In genomic region chr7:17234398-17235021, GRCh38 we compare ENCODE assay signal across 8 cellular contexts.
A peak's percentile ranks its signal among the peaks of the same experiment; 100 is the strongest.
DNase-seq lines count a peak whose midpoint lies in the region; ATAC-seq lines count a peak whose summit lies in the region.

No MANE protein-coding gene starts in this region.

- ATAC-seq in GM18508 (IDR thresholded peaks at IDR 0.05; ENCODE audit: insufficient read depth, unreplicated experiment) (peak; percentile 95), HG02852 (IDR thresholded peaks at IDR 0.05; ENCODE audit: unreplicated experiment) (peak; percentile 98)

- peak; percentile 87 for DNase-seq in OCI-M1 (lab: John Stamatoyannopoulos, UW)
- DNase-seq in activated T-helper 9 cell treated with anti-CD3 and anti-CD28 coated beads, Interleukin-2, amount 50 U/mL, for 16 hours (ENCODE audit: low read depth), result peak; percentile 39
- DNase-seq in globus pallidus (ENCODE audit: low spot score), result peak; percentile 20
- DNase-seq in stimulated activated CD4-positive, alpha-beta T cell treated with anti-CD3 and anti-CD28 coated beads, Interleukin-12 subunit alpha, Interleukin-12 subunit beta, amount 100 ng/mL, for 48 hours (ENCODE audit: low read depth in 2 of 3, low spot score in 1 of 3), result peak; percentile 20 to 55 (median 25)
- no peak for DNase-seq in SK-N-DZ (ENCODE audit: low spot score)
- no peak for DNase-seq in NCI-H2196 (lab: John Stamatoyannopoulos, UW; ENCODE audit: unreplicated experiment)

Comparison
In these comparisons a context has a peak if more than half of its experiments do, and no peak if none do; other contexts are left out.
1. DNase-seq: peak in OCI-M1 (single experiment), activated T-helper 9 cell treated with anti-CD3 and anti-CD28 coated beads, Interleukin-2, amount 50 U/mL, for 16 hours (single experiment), globus pallidus (single experiment) and stimulated activated CD4-positive, alpha-beta T cell treated with anti-CD3 and anti-CD28 coated beads, Interleukin-12 subunit alpha, Interleukin-12 subunit beta, amount 100 ng/mL, for 48 hours (3 of 3); none in SK-N-DZ (single experiment) and NCI-H2196 (single experiment).